ENCODE assay signal across 18 cellular contexts in the genomic region with DNA sequence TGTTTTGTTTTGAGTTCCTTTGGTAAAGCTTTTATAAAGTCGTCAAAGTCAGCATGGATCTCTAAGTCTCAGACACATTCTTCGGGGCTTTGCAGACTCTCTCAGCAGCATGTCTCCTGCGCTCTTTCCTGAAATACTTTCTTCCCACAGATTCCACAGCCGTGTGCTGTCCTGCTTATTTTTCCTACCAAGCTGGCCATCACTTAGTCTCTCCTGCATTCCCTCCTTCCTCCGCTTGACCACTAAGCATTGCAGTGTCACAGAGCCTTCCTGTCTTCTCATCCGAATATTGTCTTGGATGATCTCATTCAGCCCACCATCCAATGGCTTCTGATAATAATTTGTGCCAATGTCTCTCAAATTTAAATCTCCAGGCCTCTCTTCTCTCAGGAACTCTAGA.
DNase-seq lines count a peak whose midpoint lies in the region; ATAC-seq and FAIRE-seq lines count a peak whose summit lies in the region.
"Had no signal": no experiment of that assay in that cellular context is flagged by ENCODE, and none has a peak within 500 bp of the region (broad histone marks: within the 10 kb centered on the region; RNA-seq: fewer than 3 reads in every experiment).

No MANE protein-coding gene starts in this region.

- no peaks in the 10 kb centered on the region for H3K9me3 Mint-ChIP-seq in activated naive CD4-positive, alpha-beta T cell treated with anti-CD3 and anti-CD28 coated beads, Interleukin-2, amount 10 ng/mL, durations not matched to agents 7 days and 5 days

- H3K27me3 Mint-ChIP-seq in activated naive CD4-positive, alpha-beta T cell treated with anti-CD3 and anti-CD28 coated beads, Interleukin-2, amount 10 ng/mL, durations not matched to agents 7 days and 5 days, result no peaks in the 10 kb centered on the region
- H3K27me3 Mint-ChIP-seq: CD8-positive, alpha-beta memory T cell had no signal

- no peak for ATAC-seq in HG03521 (IDR thresholded peaks at IDR 0.05; ENCODE audit: unreplicated experiment)
- ATAC-seq: PC-3 had no signal

- no peak overlapping the region for H3K4me3 Mint-ChIP-seq in activated naive CD4-positive, alpha-beta T cell treated with anti-CD3 and anti-CD28 coated beads, Interleukin-2, amount 10 ng/mL, durations not matched to agents 7 days and 5 days
- H3K4me3 Mint-ChIP-seq: CD8-positive, alpha-beta memory T cell had no signal

- DNase-seq in EL (peak; percentile 18), amniotic epithelial cell (ENCODE audit: low read depth) (peak; percentile 82), islet precursor cell (peak; percentile 55), smooth muscle cell of the brain vasculature (ENCODE audit: low read depth, low spot score) (peak; percentile 9), HTR-8/SVneo (ENCODE audit: insufficient read length, low spot score) (no peak)
- no peak for DNase-seq in activated naive CD4-positive, alpha-beta T cell treated with anti-CD3 and anti-CD28 coated beads, Interleukin-2, amount 10 ng/mL, durations not matched to agents 7 days and 5 days
- DNase-seq: ACHN; CD8-positive, alpha-beta memory T cell; DND-41; H7; KBM-7; MG63; NCI-H1105; NCI-H1694 treated with DMSO at 0.1 percent for 48 hours; NCI-H446; NCI-H748 treated with DMSO at 0.1 percent for 48 hours; PC-3 had no signal

- no peaks in the 10 kb centered on the region for H3K36me3 Mint-ChIP-seq in activated naive CD4-positive, alpha-beta T cell treated with anti-CD3 and anti-CD28 coated beads, Interleukin-2, amount 10 ng/mL, durations not matched to agents 7 days and 5 days
- H3K36me3 Mint-ChIP-seq: CD8-positive, alpha-beta memory T cell had no signal

- H3K27ac Mint-ChIP-seq in activated naive CD4-positive, alpha-beta T cell treated with anti-CD3 and anti-CD28 coated beads, Interleukin-2, amount 10 ng/mL, durations not matched to agents 7 days and 5 days, result no peak overlapping the region
- H3K27ac Mint-ChIP-seq: CD8-positive, alpha-beta memory T cell had no signal

- CTCF ChIA-PET in activated naive CD4-positive, alpha-beta T cell treated with anti-CD3 and anti-CD28 coated beads, Interleukin-2, amount 10 ng/mL, durations not matched to agents 7 days and 5 days (lab: Charles Lee), result no interaction called here

- H3K4me1 Mint-ChIP-seq in activated naive CD4-positive, alpha-beta T cell treated with anti-CD3 and anti-CD28 coated beads, Interleukin-2, amount 10 ng/mL, durations not matched to agents 7 days and 5 days, result no peaks in the 10 kb centered on the region
- H3K4me1 Mint-ChIP-seq: CD8-positive, alpha-beta memory T cell had no signal

- FAIRE-seq in HTR-8/SVneo (lab: Jason Lieb, UNC), result no peak

Comparison
In these comparisons a context has a peak if more than half of its experiments do, and no peak if none do; other contexts are left out.
1. DNase-seq: peak in EL (single experiment), amniotic epithelial cell (single experiment), islet precursor cell (single experiment) and smooth muscle cell of the brain vasculature (single experiment); none in HTR-8/SVneo (single experiment) and activated naive CD4-positive, alpha-beta T cell treated with anti-CD3 and anti-CD28 coated beads, Interleukin-2, amount 10 ng/mL, durations not matched to agents 7 days and 5 days (single experiment).